In genomic region chr7:129216821-129217416, GRCh38 we compare ENCODE assay signal across 2 cellular contexts. TPM values are rescaled to one million over a fixed set of nuclear protein-coding genes. Genes with fewer than 3 reads are reported as not detected.
"Had no signal": no experiment of that assay in that cellular context is flagged by ENCODE, and none has a peak within 500 bp of the region (broad histone marks: within the 10 kb centered on the region; RNA-seq: fewer than 3 reads in every experiment).

No MANE protein-coding gene starts in this region.

RNA-seq across cellular contexts. Expression of gene SMO, which starts 28.5 kb away (rescaled TPM):
- polyA plus RNA-seq: immature natural killer cell; naive thymus-derived CD4-positive, alpha-beta T cell had no signal
